In genomic region chr6:109373333-109373732, GRCh38 we compare ENCODE assay signal across 1 cellular context.
TF ChIP-seq lines count a peak whose summit lies in the region.

No MANE protein-coding gene starts in this region.

TF ChIP-seq in HepG2, 621 proteins besides CTCF, POLR2A, EP300 and RAD21:
- TF ChIP-seq GATA4 (IDR thresholded peaks at IDR 0.05; ENCODE audit: borderline replicate concordance, low read depth) (no peak), REXO4 (CRISPR knock-in tag; IDR thresholded peaks at IDR 0.05; ENCODE audit: borderline replicate concordance) (no peak), ZSCAN12 (CRISPR knock-in tag; IDR thresholded peaks at IDR 0.05) (no peak), ZBTB42 (CRISPR knock-in tag; IDR thresholded peaks at IDR 0.05) (no peak), RARA (CRISPR knock-in tag; IDR thresholded peaks at IDR 0.05) (no peak), HMGXB3 (CRISPR knock-in tag; IDR thresholded peaks at IDR 0.05; ENCODE audit: borderline replicate concordance) (no peak), ARHGAP35 (CRISPR knock-in tag; IDR thresholded peaks at IDR 0.05; ENCODE audit: borderline replicate concordance) (no peak), HNF1A (IDR thresholded peaks at IDR 0.05; ENCODE audit: low read depth) (no peak), HNF1A (CRISPR knock-in tag; IDR thresholded peaks at IDR 0.05; ENCODE audit: borderline replicate concordance) (no peak), ETS1 (CRISPR knock-in tag; IDR thresholded peaks at IDR 0.05) (no peak), FLYWCH1 (CRISPR knock-in tag; IDR thresholded peaks at IDR 0.05) (no peak), SRSF1 (optimal IDR thresholded peaks at IDR 0.05; ENCODE audit: low read depth, low read length) (no peak), HNRNPH1 (optimal IDR thresholded peaks at IDR 0.05; ENCODE audit: low read depth, low read length) (no peak), PRDM4 (CRISPR knock-in tag; IDR thresholded peaks at IDR 0.05; ENCODE audit: borderline replicate concordance) (no peak)
TF ChIP-seq in HepG2: peak in this region for 0.
